ENCODE assay signal across 1 cellular context in genomic region chr2:99395589-99396130, GRCh38.
TF ChIP-seq lines count a peak whose summit lies in the region.

No MANE protein-coding gene starts in this region.

TF ChIP-seq in IMR-90, 13 proteins besides CTCF, POLR2A, EP300 and RAD21:
- TF ChIP-seq CEBPB (IDR thresholded peaks at IDR 0.05; ENCODE audit: low read depth, low read length) (no peak), MXI1 (IDR thresholded peaks at IDR 0.05; ENCODE audit: borderline replicate concordance, low read depth, low read length) (no peak), SMC3 (IDR thresholded peaks at IDR 0.05; ENCODE audit: low read depth, low read length) (no peak), NFE2L2 (IDR thresholded peaks at IDR 0.05; ENCODE audit: low read depth, low read length) (no peak), BHLHE40 (IDR thresholded peaks at IDR 0.05; ENCODE audit: low read depth, low read length) (no peak), FOS (IDR thresholded peaks at IDR 0.05; ENCODE audit: low read depth, low read length) (no peak), MAZ (IDR thresholded peaks at IDR 0.05; ENCODE audit: borderline replicate concordance, low read depth, low read length) (no peak), ELK1 (IDR thresholded peaks at IDR 0.05; ENCODE audit: borderline replicate concordance, low read depth, low read length) (no peak), RCOR1 (IDR thresholded peaks at IDR 0.05; ENCODE audit: insufficient replicate concordance, low read length) (no peak)
